Comparison of ENCODE assay signal across 13 cellular contexts in the genomic region with DNA sequence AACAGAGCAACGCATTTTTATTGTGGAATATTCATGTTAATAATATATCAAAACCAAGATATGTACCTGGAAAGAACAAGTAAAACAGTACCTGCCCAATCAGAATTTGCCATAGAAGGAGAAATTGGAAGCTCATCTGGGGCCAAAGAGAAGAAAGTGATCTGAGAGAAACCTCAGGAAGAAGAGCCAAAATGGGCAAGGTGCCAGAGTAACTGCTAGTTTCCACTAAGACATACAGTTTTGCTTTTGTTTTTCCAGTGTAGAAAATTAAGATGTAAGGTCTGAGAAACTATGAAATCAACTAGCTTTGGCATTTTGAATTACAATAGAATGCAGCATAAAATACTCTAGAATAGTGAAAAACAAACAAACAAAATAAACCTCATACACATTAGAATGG.
DNase-seq lines count a peak whose midpoint lies in the region; ATAC-seq, FAIRE-seq and TF ChIP-seq lines count a peak whose summit lies in the region.
"Had no signal": no experiment of that assay in that cellular context is flagged by ENCODE, and none has a peak within 500 bp of the region (broad histone marks: within the 10 kb centered on the region; RNA-seq: fewer than 3 reads in every experiment).

No MANE protein-coding gene starts in this region.

- DNase-seq in EH (ENCODE audit: low read depth) (peak; percentile 6), LHCN-M2 (ENCODE audit: low read depth) (peak; percentile 13), adipocyte (ENCODE audit: low read depth) (peak; percentile 30), fibroblast of the aortic adventitia (ENCODE audit: low read depth) (peak; percentile 4), HTR-8/SVneo (ENCODE audit: insufficient read length, low spot score) (no peak), Caco-2 (no peak)
- DNase-seq: CD8-positive, alpha-beta memory T cell; NCI-H1105; NCI-H1930; NCI-H510A treated with DMSO at 0.1 percent for 48 hours had no signal

- POLR2A ChIA-PET in Caco-2 (lab: Charles Lee): no interaction called here

- no peaks in the 10 kb centered on the region for H3K36me3 ChIP-seq in adipocyte (ENCODE audit: control insufficient read depth, insufficient read depth, low read length, severe bottlenecking)
- no peaks in the 10 kb centered on the region for H3K36me3 ChIP-seq in Caco-2 (ENCODE audit: control insufficient read depth, insufficient read depth, low read length)

- BruUV-seq in Caco-2 (replicated peaks; lab: Mats Ljungman, UMichigan): no TSS peak

- intact Hi-C loops in Caco-2 (cut with micrococcal nuclease; ENCODE audit: unreplicated experiment): no loop called here

- H3K27ac Mint-ChIP-seq in Caco-2 (ENCODE audit: unreplicated experiment): no peak overlapping the region
- H3K27ac Mint-ChIP-seq: CD8-positive, alpha-beta memory T cell; GM23338 had no signal

- H3K4me1 Mint-ChIP-seq in Caco-2 (ENCODE audit: low read depth, unreplicated experiment): no peaks in the 10 kb centered on the region
- H3K4me1 Mint-ChIP-seq: CD8-positive, alpha-beta memory T cell had no signal

- CTCF ChIA-PET in Caco-2 (lab: Charles Lee): no interaction called here

- H3K9ac ChIP-seq in adipocyte (ENCODE audit: low read length): no peak overlapping the region

- H3K27me3 ChIP-seq in adipocyte (replicated peaks; ENCODE audit: control insufficient read depth, insufficient read depth, low read length) (no peaks in the 10 kb centered on the region), Caco-2 (replicated peaks; ENCODE audit: control insufficient read depth, insufficient read depth, low read length) (no peaks in the 10 kb centered on the region)

- H3K4me3 ChIP-seq in adipocyte (ENCODE audit: low read length): no peak overlapping the region
- no peak overlapping the region for H3K4me3 ChIP-seq in fibroblast of the aortic adventitia (ENCODE audit: low read depth, low read length)
- H3K4me3 ChIP-seq in Caco-2 (ENCODE audit: low read depth, low read length): no peak overlapping the region
- H3K4me3 ChIP-seq: GM23338 had no signal

- H3K4me3 Mint-ChIP-seq in Caco-2 (ENCODE audit: unreplicated experiment): no peak overlapping the region
- H3K4me3 Mint-ChIP-seq: CD8-positive, alpha-beta memory T cell; GM23338 had no signal

- H3K27me3 Mint-ChIP-seq in Caco-2 (ENCODE audit: insufficient read depth, unreplicated experiment): no peaks in the 10 kb centered on the region
- H3K27me3 Mint-ChIP-seq: CD8-positive, alpha-beta memory T cell had no signal

- no peaks in the 10 kb centered on the region for H3K9me3 Mint-ChIP-seq in Caco-2 (ENCODE audit: unreplicated experiment)
- H3K9me3 Mint-ChIP-seq: GM23338 had no signal

- no peak for FAIRE-seq in HTR-8/SVneo (lab: Jason Lieb, UNC)
- FAIRE-seq: G401.6 had no signal

- no peak for ATAC-seq in HG03457 (IDR thresholded peaks at IDR 0.05; ENCODE audit: unreplicated experiment)
- ATAC-seq: GM23338 had no signal

- peaks cover 7% of the 10 kb centered on the region for H3K4me1 ChIP-seq in adipocyte (ENCODE audit: control insufficient read depth, insufficient read depth, low read length)
- H3K4me1 ChIP-seq in Caco-2: no peaks in the 10 kb centered on the region

- H3K36me3 Mint-ChIP-seq in Caco-2 (ENCODE audit: insufficient read depth, unreplicated experiment): no peaks in the 10 kb centered on the region
- H3K36me3 Mint-ChIP-seq: CD8-positive, alpha-beta memory T cell had no signal

- H3K9me3 ChIP-seq in adipocyte (ENCODE audit: control insufficient read depth, low read length) (no peaks in the 10 kb centered on the region), Caco-2 (no peaks in the 10 kb centered on the region)

- no peak for TF ChIP-seq CTCF in fibroblast of the aortic adventitia (IDR thresholded peaks at IDR 0.05; ENCODE audit: insufficient read depth, low read length)
- no peak for TF ChIP-seq CTCF in Caco-2 (IDR thresholded peaks at IDR 0.05; ENCODE audit: insufficient read depth in 1 of 2, low read depth in 1 of 2, low read length in 1 of 2, severe bottlenecking in 1 of 2, unreplicated experiment in 1 of 2)

Comparison
In these comparisons a context has a peak if more than half of its experiments do, and no peak if none do; other contexts are left out.
1. DNase-seq: peak in EH (single experiment), LHCN-M2 (single experiment), adipocyte (single experiment) and fibroblast of the aortic adventitia (single experiment); none in HTR-8/SVneo (single experiment) and Caco-2 (0 of 2).